Comparison of ENCODE assay signal across 21 cellular contexts in the genomic region with DNA sequence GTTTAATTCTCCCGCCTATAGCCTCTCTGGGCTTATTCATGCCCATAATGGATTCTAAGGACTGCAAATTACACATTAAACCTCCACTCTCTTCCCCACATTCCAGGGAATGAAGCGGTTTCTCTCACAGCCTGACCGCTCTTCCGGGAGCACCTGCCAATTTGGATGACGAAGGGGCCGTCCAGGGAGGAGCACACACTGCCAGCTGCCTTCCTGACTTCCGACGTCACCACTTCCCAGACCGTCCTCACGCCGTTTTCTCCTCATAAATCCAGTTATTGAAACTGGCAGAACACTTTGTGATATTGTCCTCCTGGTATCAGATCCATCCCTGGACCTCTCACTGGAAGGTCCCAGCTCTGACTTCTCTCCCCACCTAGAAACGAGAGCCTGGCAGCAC.
DNase-seq lines count a peak whose midpoint lies in the region; ATAC-seq, FAIRE-seq and TF ChIP-seq lines count a peak whose summit lies in the region.
"Had no signal": no experiment of that assay in that cellular context is flagged by ENCODE, and none has a peak within 500 bp of the region (broad histone marks: within the 10 kb centered on the region; RNA-seq: fewer than 3 reads in every experiment).

No MANE protein-coding gene starts in this region.

- H3K27ac ChIP-seq in kidney (ENCODE audit: low read depth in 2 of 2, low read length in 2 of 2): no peak overlapping the region
- H3K27ac ChIP-seq: ovary had no signal

- TF ChIP-seq CTCF in kidney (IDR thresholded peaks at IDR 0.05; ENCODE audit: borderline replicate concordance, extremely low read depth, insufficient read depth): no peak

- H3K36me3 Mint-ChIP-seq in T-helper 17 cell (ENCODE audit: low read depth): peaks cover 6% of the 10 kb centered on the region

- intact Hi-C loops in Right ventricle myocardium inferior (cut with DNase I) (no loop called here), Right ventricle myocardium superior (cut with DNase I) (no loop called here), kidney (cut with DNase I) (no loop called here)

- FAIRE-seq in kidney (lab: Jason Lieb, UNC): no peak
- FAIRE-seq: GM12878, islet of Langerhans had no signal

- DNase-seq in Right ventricle myocardium inferior (ENCODE audit: missing footprints) (no peak), Right ventricle myocardium superior (no peak), T-helper 17 cell (no peak), kidney (peak; percentile 82), stromal cell of bone marrow (ENCODE audit: low read depth) (peak; percentile 78)
- no peak for DNase-seq in activated CD4-positive, alpha-beta T cell treated with anti-CD3 and anti-CD28 coated beads for 48 hours
- DNase-seq: 8988T; CD8-positive, alpha-beta memory T cell; KG1; NCI-H510A; OCI-M1; ovary; stimulated activated CD4-positive, alpha-beta T cell treated with anti-CD3 and anti-CD28 coated beads, Interleukin-15, amount 100 ng/mL, for 24 hours; T-helper 1 cell had no signal

- H3K4me3 Mint-ChIP-seq in T-helper 17 cell: no peak overlapping the region
- H3K4me3 Mint-ChIP-seq: activated naive CD8-positive, alpha-beta T cell; CD8-positive, alpha-beta memory T cell; central memory CD8-positive, alpha-beta T cell had no signal

- peak overlapping the region; percentile 22 for H3K27ac Mint-ChIP-seq in T-helper 17 cell
- H3K27ac Mint-ChIP-seq: activated naive CD8-positive, alpha-beta T cell; CD8-positive, alpha-beta memory T cell had no signal

- peak overlapping the region; percentile 14 to 30 for H3K4me3 ChIP-seq in kidney (ENCODE audit: low read length in 2 of 2)
- H3K4me3 ChIP-seq: GM12878, HAP-1, ovary had no signal

- H3K9ac ChIP-seq in kidney (ENCODE audit: low read length in 2 of 2): no peak overlapping the region

- no peaks in the 10 kb centered on the region for H3K9me3 ChIP-seq in T-helper 17 cell (ENCODE audit: control insufficient read depth, low read length, poor library complexity, severe bottlenecking)
- H3K9me3 ChIP-seq in kidney (ENCODE audit: control insufficient read depth in 1 of 2, low read length in 2 of 2): no peaks in the 10 kb centered on the region
- H3K9me3 ChIP-seq: HAP-1, ovary had no signal

- no peaks in the 10 kb centered on the region for H3K4me1 ChIP-seq in kidney (ENCODE audit: control insufficient read depth in 1 of 2, insufficient read depth in 1 of 2, low read depth in 1 of 2, low read length in 2 of 2)
- H3K4me1 ChIP-seq: HAP-1 had no signal

- H3K36me3 ChIP-seq in kidney (ENCODE audit: control insufficient read depth in 1 of 2, insufficient read depth in 2 of 2, low read length in 2 of 2): no peaks in the 10 kb centered on the region
- H3K36me3 ChIP-seq: HAP-1, ovary had no signal

- peak; percentile 28 for ATAC-seq in Right ventricle myocardium inferior
- no peak for ATAC-seq in Right ventricle myocardium superior (ENCODE audit: poor library complexity)
- no peak for ATAC-seq in T-helper 17 cell
- no peak for ATAC-seq in GM18511 (IDR thresholded peaks at IDR 0.05; ENCODE audit: unreplicated experiment)
- no peak for ATAC-seq in HG03175 (IDR thresholded peaks at IDR 0.05; ENCODE audit: unreplicated experiment)
- ATAC-seq: GM12878 had no signal

- H3K27me3 Mint-ChIP-seq in T-helper 17 cell: peaks cover 38% of the 10 kb centered on the region

- peaks cover 5% of the 10 kb centered on the region for H3K4me1 Mint-ChIP-seq in T-helper 17 cell
- H3K4me1 Mint-ChIP-seq: CD8-positive, alpha-beta memory T cell had no signal

Comparison
In these comparisons a context has a peak if more than half of its experiments do, and no peak if none do; other contexts are left out.
1. DNase-seq: peak in kidney (single experiment) and stromal cell of bone marrow (single experiment); none in Right ventricle myocardium inferior (single experiment), Right ventricle myocardium superior (single experiment), T-helper 17 cell (0 of 3) and activated CD4-positive, alpha-beta T cell treated with anti-CD3 and anti-CD28 coated beads for 48 hours (single experiment).